In the genomic region with DNA sequence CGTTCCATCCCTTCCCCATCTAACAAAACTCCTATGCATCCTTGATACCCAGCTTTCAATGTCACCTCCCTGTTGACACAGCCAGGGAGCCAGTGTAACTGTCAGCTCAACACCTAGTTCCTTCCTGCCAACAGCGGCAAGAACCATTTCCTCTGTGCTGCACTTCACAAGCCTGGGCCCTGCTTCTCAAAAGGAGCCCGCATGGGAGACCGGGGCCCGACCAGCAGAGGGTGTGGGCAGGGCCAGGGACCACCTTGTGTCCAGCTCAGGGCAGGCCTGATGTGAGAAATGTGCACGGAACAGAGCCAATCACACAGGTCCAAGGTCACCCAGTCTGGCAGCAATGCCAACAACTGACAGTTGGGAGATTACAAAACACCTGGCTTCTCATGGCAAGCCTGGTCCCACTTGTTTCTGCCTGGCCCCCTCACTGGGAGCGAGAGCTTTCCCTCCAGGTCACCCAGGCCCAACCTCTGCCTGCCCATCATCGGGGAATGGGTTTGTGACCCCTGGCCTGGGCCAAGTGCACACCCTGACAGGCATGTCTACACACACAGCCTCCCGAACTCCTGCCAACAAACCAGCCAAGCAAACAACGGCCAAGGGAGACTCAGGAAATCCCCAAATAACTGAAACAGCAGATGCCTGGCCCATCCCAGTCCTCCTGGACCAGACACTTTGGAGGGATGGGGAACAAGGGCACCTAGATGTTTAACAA, we compare ENCODE assay signal across 9 cellular contexts. TPM values are rescaled to one million over a fixed set of nuclear protein-coding genes. Genes with fewer than 3 reads are reported as not detected.
DNase-seq lines count a peak whose midpoint lies in the region; ATAC-seq and TF ChIP-seq lines count a peak whose summit lies in the region.
"Had no signal": no experiment of that assay in that cellular context is flagged by ENCODE, and none has a peak within 500 bp of the region (broad histone marks: within the 10 kb centered on the region; RNA-seq: fewer than 3 reads in every experiment).

No MANE protein-coding gene starts in this region.

- no peak overlapping the region for H3K4ac ChIP-seq in mesendoderm (ENCODE audit: low read depth, low read length)

- no CpG with 5 or more reads among the region's 10 CpGs for WGBS in mesendoderm (ENCODE audit: extremely low coverage, insufficient coverage, low lambda C conversion rate)

- H3K27ac ChIP-seq in OCI-LY7 (ENCODE audit: low read depth, low read length, poor library complexity, severe bottlenecking) (peak overlapping the region; percentile 99), mesendoderm (ENCODE audit: low read depth, low read length) (no peak overlapping the region), upper lobe of right lung (peak overlapping the region; percentile 98)

- H3K27ac Mint-ChIP-seq in brain = peak overlapping the region; percentile 91 to 100 (median 100)

- peaks cover 24% of the 10 kb centered on the region for H3K36me3 Mint-ChIP-seq in brain

- no peak overlapping the region for H2BK120ac ChIP-seq in mesendoderm (ENCODE audit: low read depth, low read length)

- H3K27me3 ChIP-seq in mesendoderm (ENCODE audit: insufficient read depth, low read length, poor library complexity) = no peaks in the 10 kb centered on the region
- no peaks in the 10 kb centered on the region for H3K27me3 ChIP-seq in upper lobe of right lung

- H3K23ac ChIP-seq in mesendoderm (ENCODE audit: low read length) = no peak overlapping the region

- no peak overlapping the region for H3K18ac ChIP-seq in mesendoderm (ENCODE audit: low read length)

- H3K4me3 ChIP-seq in GM12875 (ENCODE audit: low read depth, low read length) (peak overlapping the region; percentile 80), OCI-LY7 (ENCODE audit: low read depth, low read length, poor library complexity, severe bottlenecking) (peak overlapping the region; percentile 79), mesendoderm (ENCODE audit: low read length) (no peak overlapping the region), upper lobe of right lung (peak overlapping the region; percentile 98)

- intact Hi-C loops in OCI-LY7 (cut with micrococcal nuclease; ENCODE audit: unreplicated experiment) (loop anchor here (10.0 kb wide), 1 partner anchor 471 kb away; the partner anchor contains the start of gene UIMC1), upper lobe of right lung (cut with DNase I) (no loop called here)

- H3K9me3 ChIP-seq in OCI-LY7 (ENCODE audit: low read length) (no peaks in the 10 kb centered on the region), upper lobe of right lung (no peaks in the 10 kb centered on the region)

- peak overlapping the region; percentile 1 for H3K9ac ChIP-seq in mesendoderm (ENCODE audit: low read length)

- POLR2A ChIA-PET in OCI-LY7 (lab: Charles Lee) = interaction anchor here (0.6 to 2.8 kb wide), 7 partner anchors 8 to 129 kb away, joined by 3 to 9 read pairs (median 3); no protein-coding TSS in a partner anchor

- H2BK5ac ChIP-seq in mesendoderm (ENCODE audit: low read length) = no peak overlapping the region

- peaks cover 12% of the 10 kb centered on the region for H3K27me3 Mint-ChIP-seq in brain

- H3K9me3 Mint-ChIP-seq in brain = no peaks in the 10 kb centered on the region

- ATAC-seq in upper lobe of right lung (no peak), HG02610 (IDR thresholded peaks at IDR 0.05; ENCODE audit: unreplicated experiment) (no peak), GM19455 (IDR thresholded peaks at IDR 0.05; ENCODE audit: unreplicated experiment) (no peak), HG02884 (IDR thresholded peaks at IDR 0.05; ENCODE audit: unreplicated experiment) (no peak)

- peak overlapping the region; percentile 95 to 100 (median 98) for H3K4me3 Mint-ChIP-seq in brain

- H3K4me2 ChIP-seq in OCI-LY7 (ENCODE audit: low read length) (peak overlapping the region; percentile 95), mesendoderm (ENCODE audit: low read length) (peak overlapping the region; percentile 16)

- no peak overlapping the region for H2BK15ac ChIP-seq in mesendoderm (replicated peaks; ENCODE audit: low read depth)

- H3K9me2 ChIP-seq in OCI-LY7 (ENCODE audit: insufficient read depth, low read length) = no peaks in the 10 kb centered on the region

- H4K5ac ChIP-seq in mesendoderm (ENCODE audit: low read length) = no peak overlapping the region

- BruUV-seq in OCI-LY7 (replicated peaks; lab: Mats Ljungman, UMichigan) = no TSS peak

- CTCF ChIA-PET in OCI-LY7 (lab: Charles Lee; ENCODE audit: unreplicated experiment) = interaction anchor here (0.6 to 0.9 kb wide), 2 partner anchors 13 to 485 kb away, joined by 3 read pairs; no protein-coding TSS in a partner anchor

- H3K36me3 ChIP-seq in OCI-LY7 (ENCODE audit: insufficient read depth, low read length) = peaks cover 61% of the 10 kb centered on the region
- H3K36me3 ChIP-seq in mesendoderm (ENCODE audit: control insufficient read depth, insufficient read depth, low read length) = peaks cover 12% of the 10 kb centered on the region
- peaks cover 27% of the 10 kb centered on the region for H3K36me3 ChIP-seq in upper lobe of right lung

- TF ChIP-seq CTCF in GM12875 (IDR thresholded peaks at IDR 0.05; ENCODE audit: borderline replicate concordance, insufficient read depth, low read depth, low read length) (no peak), OCI-LY7 (conservative IDR thresholded peaks at IDR 0.05; ENCODE audit: low read length) (peak; percentile 46), brain (conservative IDR thresholded peaks at IDR 0.05) (no peak), upper lobe of right lung (IDR thresholded peaks at IDR 0.05) (no peak)

- H4K20me1 ChIP-seq in OCI-LY7 (ENCODE audit: insufficient read depth, low read length) = 0 out of 2 replicates have a peak, but pooled peaks cover 7% of the 10 kb centered on the region

- peaks cover 55% of the 10 kb centered on the region for H3K4me1 Mint-ChIP-seq in brain

- DNase-seq in OCI-LY7 (ENCODE audit: low spot score) (peak; percentile 77), mesendoderm (no peak), upper lobe of right lung (no peak)

- no peak overlapping the region for H2AK5ac ChIP-seq in mesendoderm (ENCODE audit: low read length)

- H4K8ac ChIP-seq in mesendoderm (ENCODE audit: low read depth, low read length) = no peak overlapping the region

- peaks cover 50% of the 10 kb centered on the region for H3K79me2 ChIP-seq in OCI-LY7 (ENCODE audit: insufficient read depth, low read depth, low read length)
- H3K79me2 ChIP-seq in mesendoderm (ENCODE audit: control insufficient read depth, insufficient read depth, low read length) = peaks cover 43% of the 10 kb centered on the region

- no peak overlapping the region for H2AFZ ChIP-seq in OCI-LY7 (ENCODE audit: low read length)

- peaks cover 8% of the 10 kb centered on the region for H3K79me1 ChIP-seq in mesendoderm (ENCODE audit: low read length)

- peak overlapping the region; percentile 40 for H3K56ac ChIP-seq in mesendoderm (ENCODE audit: low read length)

- peaks cover 71% of the 10 kb centered on the region for H3K4me1 ChIP-seq in OCI-LY7 (ENCODE audit: insufficient read depth, low read length, poor library complexity, severe bottlenecking)
- peaks cover 5% of the 10 kb centered on the region for H3K4me1 ChIP-seq in mesendoderm (ENCODE audit: control insufficient read depth, low read depth, low read length)
- peaks cover 54% of the 10 kb centered on the region for H3K4me1 ChIP-seq in upper lobe of right lung

RNA-seq across cellular contexts. Expression of gene RNF44, which starts 3.1 kb away (rescaled TPM):
- 47.4 and 61.2 TPM in 2 replicates for total RNA-seq in OCI-LY7 (2014; rRNA removed; shearing (Covaris generic))
- total RNA-seq in OCI-LY7 (2022) (164 and 207 TPM in 2 replicates), upper lobe of right lung (48.0 TPM)
- 37.3 TPM for polyA plus RNA-seq in brain (ENCODE audit: insufficient read depth, low read depth, low replicate concordance)
- polyA plus RNA-seq in mesendoderm (2013, experiment 1 of 2) = 122 TPM
- 123 TPM for polyA plus RNA-seq in mesendoderm (2013, experiment 2 of 2)

RNA-seq across cellular contexts. Expression of gene CDHR2, which starts 15.1 kb away (rescaled TPM):
- 0.25 and 0.33 TPM in 2 replicates for total RNA-seq in OCI-LY7 (2014; rRNA removed; shearing (Covaris generic))
- total RNA-seq in OCI-LY7 (2022) (2.8 and 3.8 TPM in 2 replicates), upper lobe of right lung (0.35 TPM)
- polyA plus RNA-seq in brain (ENCODE audit: insufficient read depth, low read depth, low replicate concordance) = 0.29 TPM
- 0.07 TPM for polyA plus RNA-seq in mesendoderm (2013, experiment 1 of 2)
- not detected for polyA plus RNA-seq in mesendoderm (2013, experiment 2 of 2)
- total RNA-seq: NCI-H460 had no signal
